8 cellular contexts compared by ENCODE assay signal in genomic region chr1:7454052-7454815, GRCh38.
DNase-seq lines count a peak whose midpoint lies in the region; TF ChIP-seq lines count a peak whose summit lies in the region.

No MANE protein-coding gene starts in this region.

- H3K4me3 ChIP-seq in BE2C (ENCODE audit: low read depth, low read length) (no peak overlapping the region), liver (ENCODE audit: low read depth in 1 of 3, low read length in 3 of 3) (no peak overlapping the region)

- H3K9ac ChIP-seq in liver (ENCODE audit: low read depth in 1 of 2, low read length in 2 of 2), result no peak overlapping the region

- H3K27me3 ChIP-seq in BE2C (no peaks in the 10 kb centered on the region), liver (ENCODE audit: control insufficient read depth in 4 of 4, insufficient read depth in 4 of 4, low read length in 3 of 4) (no peaks in the 10 kb centered on the region)

- H3K27ac ChIP-seq in liver (ENCODE audit: low read depth in 1 of 2, low read length in 2 of 2), result no peak overlapping the region

- DNase-seq in BE2C, result peak; percentile 53
- peak; percentile 24 for DNase-seq in H4 (ENCODE audit: low spot score)
- DNase-seq in astrocyte of the hippocampus (ENCODE audit: low read depth, low spot score), result peak; percentile 36
- DNase-seq in NCI-H1105 treated with DMSO at 0.1 percent for 48 hours (lab: John Stamatoyannopoulos, UW), result no peak
- no peak for DNase-seq in DMS114 treated with DMSO at 0.1 percent for 48 hours (lab: John Stamatoyannopoulos, UW; ENCODE audit: unreplicated experiment)
- no peak for DNase-seq in cerebellum (ENCODE audit: low spot score)
- DNase-seq in activated CD4-positive, CD25-positive, alpha-beta regulatory T cell (lab: John Stamatoyannopoulos, UW), result no peak

- TF ChIP-seq CTCF in BE2C (IDR thresholded peaks at IDR 0.05; ENCODE audit: low read depth, low read length) (peak; percentile 48), liver (IDR thresholded peaks at IDR 0.05; ENCODE audit: low read depth, low read length, missing input control) (peak; percentile 54)

- peaks cover 27% of the 10 kb centered on the region for H3K4me1 ChIP-seq in BE2C
- H3K4me1 ChIP-seq in liver (ENCODE audit: control insufficient read depth in 4 of 4, insufficient read depth in 4 of 4, low read length in 3 of 4), result peaks cover 0 to 11% (median 4%) of the 10 kb centered on the region in 4 donors

- H3K36me3 ChIP-seq in BE2C (no peaks in the 10 kb centered on the region), liver (ENCODE audit: control insufficient read depth in 4 of 4, insufficient read depth in 3 of 4, low read depth in 1 of 4, low read length in 3 of 4) (no peaks in the 10 kb centered on the region)

- TF ChIP-seq RAD21 in liver (IDR thresholded peaks at IDR 0.05), result peak; percentile 83

- 63% methylated on average over 19 of the region's 19 CpGs for WGBS in liver

- H3K9me3 ChIP-seq in BE2C (no peaks in the 10 kb centered on the region), liver (ENCODE audit: control insufficient read depth in 4 of 4, low read length in 3 of 4) (no peaks in the 10 kb centered on the region)

TF ChIP-seq in liver, 16 proteins besides CTCF, POLR2A, EP300 and RAD21:
- TF ChIP-seq NR2F2 (IDR thresholded peaks at IDR 0.05) (no peak), HNF4A (conservative IDR thresholded peaks at IDR 0.05) (no peak), JUND (IDR thresholded peaks at IDR 0.05) (no peak), RXRA (IDR thresholded peaks at IDR 0.05) (no peak)

Comparison
In these comparisons a context has a peak if more than half of its experiments do, and no peak if none do; other contexts are left out.
1. DNase-seq: peak in BE2C (single experiment), H4 (single experiment) and astrocyte of the hippocampus (single experiment); none in NCI-H1105 treated with DMSO at 0.1 percent for 48 hours (single experiment), DMS114 treated with DMSO at 0.1 percent for 48 hours (single experiment), cerebellum (single experiment) and activated CD4-positive, CD25-positive, alpha-beta regulatory T cell (0 of 4).